21 cellular contexts compared by ENCODE assay signal in the genomic region with DNA sequence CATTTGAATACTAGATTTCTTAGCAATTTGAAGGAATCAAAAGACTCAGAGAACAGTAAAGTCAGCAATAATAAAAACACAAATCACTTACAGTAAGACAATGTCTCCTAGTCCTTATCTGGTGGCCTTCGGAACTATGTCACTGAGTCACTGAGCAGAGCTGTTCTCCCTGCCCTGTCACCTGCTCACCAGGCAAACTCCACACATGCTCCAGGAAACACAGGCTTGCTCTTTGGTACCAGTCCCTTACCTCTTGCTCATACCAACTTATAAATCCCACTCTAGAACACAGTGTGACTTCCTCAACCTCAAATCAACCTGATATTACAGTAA.
DNase-seq lines count a peak whose midpoint lies in the region; ATAC-seq and TF ChIP-seq lines count a peak whose summit lies in the region.
"Had no signal": no experiment of that assay in that cellular context is flagged by ENCODE, and none has a peak within 500 bp of the region (broad histone marks: within the 10 kb centered on the region; RNA-seq: fewer than 3 reads in every experiment).

No MANE protein-coding gene starts in this region.

- DNase-seq in DMS53 (lab: John Stamatoyannopoulos, UW): peak; percentile 5
- DNase-seq in DMS53 treated with DMSO at 0.1 percent for 48 hours (lab: John Stamatoyannopoulos, UW; ENCODE audit: unreplicated experiment): no peak
- peak; percentile 29 to 59 (median 39) for DNase-seq in body of pancreas
- DNase-seq in lower lobe of right lung: no peak
- DNase-seq in stimulated activated effector memory CD8-positive, alpha-beta T cell treated with anti-CD3 and anti-CD28 coated beads, Interleukin-12 subunit alpha, Interleukin-12 subunit beta, amount 100 ng/mL, for 72 hours (ENCODE audit: low spot score in 2 of 2): no peak
- no peak for DNase-seq in activated naive CD4-positive, alpha-beta T cell (lab: John Stamatoyannopoulos, UW)
- DNase-seq in CD4-positive, alpha-beta memory T cell: no peak
- DNase-seq: activated CD4-positive, alpha-beta T cell treated with anti-CD3 and anti-CD28 coated beads for 1 hour; activated CD8-positive, alpha-beta memory T cell treated with anti-CD3 and anti-CD28 coated beads, Interleukin-2, amount 50 U/mL, for 48 hours; activated naive CD4-positive, alpha-beta T cell treated with anti-CD3 and anti-CD28 coated beads, Interleukin-2, amount 50 U/mL, for 16 hours; kidney glomerular epithelial cell; NCI-H1694; NCI-H446; retina; SHP77 treated with DMSO at 0.1 percent for 48 hours; stimulated activated CD4-positive, alpha-beta T cell treated with anti-CD3 and anti-CD28 coated beads, Interleukin-4, amount 100 ng/mL, for 4 hours; T-helper 9 cell had no signal

- H3K36me3 ChIP-seq in body of pancreas (replicated peaks in 1 of 2; ENCODE audit: insufficient read depth in 1 of 2, low read depth in 2 of 2) (no peaks in the 10 kb centered on the region), lower lobe of right lung (peaks cover 15% of the 10 kb centered on the region)
- no peaks in the 10 kb centered on the region for H3K36me3 ChIP-seq in CD4-positive, alpha-beta memory T cell (ENCODE audit: insufficient read depth, low read length)

- peak overlapping the region; percentile 63 for H3K27ac Mint-ChIP-seq in stimulated activated effector memory CD8-positive, alpha-beta T cell treated with anti-CD3 and anti-CD28 coated beads, Interleukin-12 subunit alpha, Interleukin-12 subunit beta, amount 100 ng/mL, for 72 hours
- no peak overlapping the region for H3K27ac Mint-ChIP-seq in CD4-positive, alpha-beta memory T cell

- no peaks in the 10 kb centered on the region for H3K9me3 ChIP-seq in body of pancreas
- no peaks in the 10 kb centered on the region for H3K9me3 ChIP-seq in lower lobe of right lung
- no peaks in the 10 kb centered on the region for H3K9me3 ChIP-seq in CD4-positive, alpha-beta memory T cell (ENCODE audit: control insufficient read depth in 1 of 2, low read length in 2 of 2)
- H3K9me3 ChIP-seq: BLaER1 treated with 17β-estradiol and CSF1 and Interleukin-3, amounts not matched to agents 10 nM and 100 nM had no signal

- TF ChIP-seq CTCF in body of pancreas (IDR thresholded peaks at IDR 0.05): no peak
- no peak for TF ChIP-seq CTCF in lower lobe of right lung (IDR thresholded peaks at IDR 0.05)

- peaks cover 13% of the 10 kb centered on the region for H3K4me1 ChIP-seq in body of pancreas
- peaks cover 15% of the 10 kb centered on the region for H3K4me1 ChIP-seq in lower lobe of right lung
- H3K4me1 ChIP-seq in CD4-positive, alpha-beta memory T cell (ENCODE audit: insufficient read depth, low read length): peaks cover 6% of the 10 kb centered on the region

- no peaks in the 10 kb centered on the region for H3K9me3 Mint-ChIP-seq in stimulated activated effector memory CD8-positive, alpha-beta T cell treated with anti-CD3 and anti-CD28 coated beads, Interleukin-12 subunit alpha, Interleukin-12 subunit beta, amount 100 ng/mL, for 72 hours
- H3K9me3 Mint-ChIP-seq in CD4-positive, alpha-beta memory T cell: no peaks in the 10 kb centered on the region
- H3K9me3 Mint-ChIP-seq: brain had no signal

- intact Hi-C loops in body of pancreas (cut with DNase I) (no loop called here), lower lobe of right lung (cut with DNase I) (no loop called here)
- intact Hi-C loops in CD4-positive, alpha-beta memory T cell (cut with micrococcal nuclease): no loop called here

- POLR2A ChIA-PET in CD4-positive, alpha-beta memory T cell (lab: Charles Lee; ENCODE audit: partially characterized antibody): no interaction called here

- H3K27me3 Mint-ChIP-seq in CD4-positive, alpha-beta memory T cell: no peaks in the 10 kb centered on the region
- H3K27me3 Mint-ChIP-seq: brain had no signal

- TF ChIP-seq POLR2A in body of pancreas (IDR thresholded peaks at IDR 0.05): no peak

- H3K27ac ChIP-seq in body of pancreas: peak overlapping the region in 1 of 4 donors; percentile 40
- H3K27ac ChIP-seq in lower lobe of right lung: no peak overlapping the region
- no peak overlapping the region for H3K27ac ChIP-seq in CD4-positive, alpha-beta memory T cell (ENCODE audit: low read depth, low read length)
- H3K27ac ChIP-seq: 22Rv1; BLaER1 treated with 17β-estradiol and CSF1 and Interleukin-3, amounts not matched to agents 10 nM and 100 nM had no signal

- H3K27me3 ChIP-seq in body of pancreas (no peaks in the 10 kb centered on the region), lower lobe of right lung (ENCODE audit: low read depth) (no peaks in the 10 kb centered on the region)
- no peaks in the 10 kb centered on the region for H3K27me3 ChIP-seq in CD4-positive, alpha-beta memory T cell (ENCODE audit: insufficient read depth, low read length)
- H3K27me3 ChIP-seq: BLaER1 treated with 17β-estradiol and CSF1 and Interleukin-3, amounts not matched to agents 10 nM and 100 nM had no signal

- whole genome bisulfite sequencing in body of pancreas, 2 donors: 18% methylated on average over 1 of the region's 1 CpG

- H3K4me1 Mint-ChIP-seq in stimulated activated effector memory CD8-positive, alpha-beta T cell treated with anti-CD3 and anti-CD28 coated beads, Interleukin-12 subunit alpha, Interleukin-12 subunit beta, amount 100 ng/mL, for 72 hours: peaks cover 41% of the 10 kb centered on the region
- peaks cover 18 to 44% (median 31%) of the 10 kb centered on the region in 4 donors for H3K4me1 Mint-ChIP-seq in CD4-positive, alpha-beta memory T cell

- ATAC-seq in body of pancreas (peak; percentile 84), lower lobe of right lung (peak; percentile 66 to 88), GM21515 (IDR thresholded peaks at IDR 0.05; ENCODE audit: unreplicated experiment) (no peak)
- no peak for ATAC-seq in stimulated activated effector memory CD8-positive, alpha-beta T cell treated with anti-CD3 and anti-CD28 coated beads, Interleukin-12 subunit alpha, Interleukin-12 subunit beta, amount 100 ng/mL, for 72 hours

- H3K4me3 Mint-ChIP-seq in stimulated activated effector memory CD8-positive, alpha-beta T cell treated with anti-CD3 and anti-CD28 coated beads, Interleukin-12 subunit alpha, Interleukin-12 subunit beta, amount 100 ng/mL, for 72 hours: no peak overlapping the region
- H3K4me3 Mint-ChIP-seq in CD4-positive, alpha-beta memory T cell: no peak overlapping the region
- H3K4me3 Mint-ChIP-seq: brain had no signal

- H3K36me3 Mint-ChIP-seq in stimulated activated effector memory CD8-positive, alpha-beta T cell treated with anti-CD3 and anti-CD28 coated beads, Interleukin-12 subunit alpha, Interleukin-12 subunit beta, amount 100 ng/mL, for 72 hours: peaks cover 14% of the 10 kb centered on the region
- peaks cover 13 to 16% of the 10 kb centered on the region in 2 donors for H3K36me3 Mint-ChIP-seq in CD4-positive, alpha-beta memory T cell

- H3K4me3 ChIP-seq in body of pancreas (no peak overlapping the region), lower lobe of right lung (no peak overlapping the region)
- no peak overlapping the region for H3K4me3 ChIP-seq in CD4-positive, alpha-beta memory T cell (ENCODE audit: low read length in 2 of 2)
- H3K4me3 ChIP-seq: BLaER1 treated with 17β-estradiol and CSF1 and Interleukin-3, amounts not matched to agents 10 nM and 100 nM had no signal

- CTCF ChIA-PET in CD4-positive, alpha-beta memory T cell (lab: Charles Lee; ENCODE audit: partially characterized antibody): no interaction called here

Comparison
In these comparisons a context has a peak if more than half of its experiments do, and no peak if none do; other contexts are left out.
1. DNase-seq: peak in DMS53 (single experiment) and body of pancreas (4 of 4); none in DMS53 treated with DMSO at 0.1 percent for 48 hours (single experiment), lower lobe of right lung (single experiment), stimulated activated effector memory CD8-positive, alpha-beta T cell treated with anti-CD3 and anti-CD28 coated beads, Interleukin-12 subunit alpha, Interleukin-12 subunit beta, amount 100 ng/mL, for 72 hours (0 of 2), activated naive CD4-positive, alpha-beta T cell (0 of 4) and CD4-positive, alpha-beta memory T cell (0 of 5).
2. ATAC-seq: peak in body of pancreas (single experiment) and lower lobe of right lung (2 of 2); none in stimulated activated effector memory CD8-positive, alpha-beta T cell treated with anti-CD3 and anti-CD28 coated beads, Interleukin-12 subunit alpha, Interleukin-12 subunit beta, amount 100 ng/mL, for 72 hours (single experiment) and GM21515 (single experiment).